Comparison of ENCODE assay signal across 2 cellular contexts in genomic region chr18:58253318-58253717, GRCh38.
TF ChIP-seq lines count a peak whose summit lies in the region.

No MANE protein-coding gene starts in this region.

TF ChIP-seq in HepG2, 621 proteins besides CTCF, POLR2A, EP300 and RAD21:
- no peak for TF ChIP-seq ZNF841 (CRISPR knock-in tag; IDR thresholded peaks at IDR 0.05; ENCODE audit: borderline replicate concordance)
- TF ChIP-seq ZHX2 (IDR thresholded peaks at IDR 0.05; ENCODE audit: low read depth): no peak
- no peak for TF ChIP-seq ZHX2 (CRISPR knock-in tag; IDR thresholded peaks at IDR 0.05; ENCODE audit: borderline replicate concordance)
- TF ChIP-seq MAFK (conservative IDR thresholded peaks at IDR 0.05 in 1 of 2, IDR thresholded peaks at IDR 0.05 in 1 of 2; ENCODE audit: low read length in 2 of 2): peak; percentile 68 to 77
- no peak for TF ChIP-seq GRHL1 (CRISPR knock-in tag; conservative IDR thresholded peaks at IDR 0.05)
- peak; percentile 69 for TF ChIP-seq MAFF (IDR thresholded peaks at IDR 0.05; ENCODE audit: low read depth, low read length)
- TF ChIP-seq ZGPAT (CRISPR knock-in tag; IDR thresholded peaks at IDR 0.05): no peak
- no peak for TF ChIP-seq ZZZ3 (CRISPR knock-in tag; IDR thresholded peaks at IDR 0.05; ENCODE audit: borderline replicate concordance)
- no peak for TF ChIP-seq ZFY (CRISPR knock-in tag; IDR thresholded peaks at IDR 0.05)
- TF ChIP-seq RBAK (CRISPR knock-in tag; IDR thresholded peaks at IDR 0.05): no peak

TF ChIP-seq in SK-N-SH, 30 proteins besides CTCF, POLR2A, EP300 and RAD21:
- no peak for TF ChIP-seq YY1 (IDR thresholded peaks at IDR 0.05; ENCODE audit: low read depth)
- TF ChIP-seq PBX3 (IDR thresholded peaks at IDR 0.05): no peak
- TF ChIP-seq TCF12 (IDR thresholded peaks at IDR 0.05): no peak
- no peak for TF ChIP-seq TEAD4 (IDR thresholded peaks at IDR 0.05; ENCODE audit: borderline replicate concordance, insufficient read depth)
- TF ChIP-seq ZBTB33 (IDR thresholded peaks at IDR 0.05; ENCODE audit: borderline replicate concordance, low read depth): no peak
- TF ChIP-seq ELF1 (IDR thresholded peaks at IDR 0.05): no peak
- no peak for TF ChIP-seq MEF2A (IDR thresholded peaks at IDR 0.05; ENCODE audit: borderline replicate concordance, low read depth)
- TF ChIP-seq FOXM1 (IDR thresholded peaks at IDR 0.05; ENCODE audit: low read depth): no peak
- TF ChIP-seq CHD2 (IDR thresholded peaks at IDR 0.05; ENCODE audit: low read length, partially characterized antibody): no peak
- TF ChIP-seq FOXJ3 (CRISPR knock-in tag; IDR thresholded peaks at IDR 0.05): no peak
- TF ChIP-seq MAX (IDR thresholded peaks at IDR 0.05; ENCODE audit: low read depth): no peak
- TF ChIP-seq JUND (IDR thresholded peaks at IDR 0.05): no peak
- TF ChIP-seq TAF1 (IDR thresholded peaks at IDR 0.05; ENCODE audit: borderline replicate concordance, low read depth, low read length): no peak
- TF ChIP-seq EZH2phosphoT487 (IDR thresholded peaks at IDR 0.05; ENCODE audit: borderline replicate concordance, low read depth): no peak
